Comparison of ENCODE assay signal across 1 cellular context in the genomic region with DNA sequence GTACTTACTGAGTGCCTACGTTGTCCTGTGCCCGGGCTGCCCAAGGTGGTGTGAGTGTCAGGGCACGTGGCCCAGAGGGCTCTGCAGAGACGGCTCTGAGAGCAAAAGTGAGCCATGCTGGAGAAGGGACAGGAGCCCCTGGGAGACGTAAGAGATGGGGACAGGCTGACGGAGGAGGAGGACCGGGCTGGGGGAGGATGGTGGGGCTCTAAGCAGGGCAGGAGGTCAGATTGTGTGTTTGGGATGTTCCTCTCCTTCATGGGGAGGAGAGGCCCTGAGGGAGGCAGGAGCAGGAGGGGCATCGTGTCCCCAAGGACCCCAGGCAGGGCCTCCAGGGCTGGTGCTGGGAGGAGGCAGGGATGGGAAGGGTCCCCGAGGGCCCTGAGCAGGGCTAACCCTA.
TF ChIP-seq lines count a peak whose summit lies in the region.

No MANE protein-coding gene starts in this region.

TF ChIP-seq in IMR-90, 13 proteins besides CTCF, POLR2A, EP300 and RAD21:
- TF ChIP-seq RFX5 (IDR thresholded peaks at IDR 0.05; ENCODE audit: low read depth, low read length) (no peak), RCOR1 (IDR thresholded peaks at IDR 0.05; ENCODE audit: insufficient replicate concordance, low read length) (no peak), SMC3 (IDR thresholded peaks at IDR 0.05; ENCODE audit: low read depth, low read length) (no peak), NFE2L2 (IDR thresholded peaks at IDR 0.05; ENCODE audit: low read depth, low read length) (no peak), BHLHE40 (IDR thresholded peaks at IDR 0.05; ENCODE audit: low read depth, low read length) (no peak), CEBPB (IDR thresholded peaks at IDR 0.05; ENCODE audit: low read depth, low read length) (no peak), CHD1 (IDR thresholded peaks at IDR 0.05; ENCODE audit: low read depth, low read length) (no peak), MAZ (IDR thresholded peaks at IDR 0.05; ENCODE audit: borderline replicate concordance, low read depth, low read length) (no peak), FOS (IDR thresholded peaks at IDR 0.05; ENCODE audit: low read depth, low read length) (no peak), MAFK (IDR thresholded peaks at IDR 0.05; ENCODE audit: low read depth, low read length) (no peak), MXI1 (IDR thresholded peaks at IDR 0.05; ENCODE audit: borderline replicate concordance, low read depth, low read length) (no peak)
- TF ChIP-seq, protein P1, sequence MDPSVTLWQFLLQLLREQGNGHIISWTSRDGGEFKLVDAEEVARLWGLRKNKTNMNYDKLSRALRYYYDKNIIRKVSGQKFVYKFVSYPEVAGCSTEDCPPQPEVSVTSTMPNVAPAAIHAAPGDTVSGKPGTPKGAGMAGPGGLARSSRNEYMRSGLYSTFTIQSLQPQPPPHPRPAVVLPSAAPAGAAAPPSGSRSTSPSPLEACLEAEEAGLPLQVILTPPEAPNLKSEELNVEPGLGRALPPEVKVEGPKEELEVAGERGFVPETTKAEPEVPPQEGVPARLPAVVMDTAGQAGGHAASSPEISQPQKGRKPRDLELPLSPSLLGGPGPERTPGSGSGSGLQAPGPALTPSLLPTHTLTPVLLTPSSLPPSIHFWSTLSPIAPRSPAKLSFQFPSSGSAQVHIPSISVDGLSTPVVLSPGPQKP (IDR thresholded peaks at IDR 0.05; ENCODE audit: borderline replicate concordance, low read depth, low read length): no peak
- TF ChIP-seq, protein P2, sequence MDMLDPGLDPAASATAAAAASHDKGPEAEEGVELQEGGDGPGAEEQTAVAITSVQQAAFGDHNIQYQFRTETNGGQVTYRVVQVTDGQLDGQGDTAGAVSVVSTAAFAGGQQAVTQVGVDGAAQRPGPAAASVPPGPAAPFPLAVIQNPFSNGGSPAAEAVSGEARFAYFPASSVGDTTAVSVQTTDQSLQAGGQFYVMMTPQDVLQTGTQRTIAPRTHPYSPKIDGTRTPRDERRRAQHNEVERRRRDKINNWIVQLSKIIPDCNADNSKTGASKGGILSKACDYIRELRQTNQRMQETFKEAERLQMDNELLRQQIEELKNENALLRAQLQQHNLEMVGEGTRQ (IDR thresholded peaks at IDR 0.05; ENCODE audit: low read depth, low read length): no peak
